1 cellular context compared by ENCODE assay signal in the genomic region with DNA sequence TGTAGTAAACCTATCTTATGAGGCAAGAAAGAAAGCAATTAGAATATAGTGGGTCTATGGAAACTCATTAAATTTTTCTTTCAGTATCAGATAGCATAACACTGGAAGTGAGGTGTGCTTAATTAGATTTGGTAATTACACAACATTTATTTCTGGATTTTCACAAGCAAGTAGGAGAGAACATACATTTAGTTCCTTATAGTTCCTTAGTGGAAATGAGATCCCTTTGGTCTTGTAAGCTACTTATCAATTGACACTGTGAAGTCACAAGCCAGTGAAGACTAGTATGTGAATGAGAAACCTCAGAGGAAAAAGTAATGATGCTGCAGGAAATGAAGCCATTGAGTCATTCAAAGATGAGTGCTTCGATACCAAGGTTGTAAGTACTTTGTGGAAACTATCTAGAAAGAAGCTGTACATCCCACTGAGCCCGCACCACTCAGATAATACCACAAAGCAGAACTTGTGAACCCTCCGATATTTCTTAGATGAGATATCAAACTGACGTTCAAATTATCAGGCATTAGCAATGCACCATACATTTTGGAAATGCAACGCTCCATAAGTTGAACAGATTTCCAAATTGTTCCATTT.
TF ChIP-seq lines count a peak whose summit lies in the region.

No MANE protein-coding gene starts in this region.

TF ChIP-seq in GM12878, 131 proteins besides CTCF, POLR2A, EP300 and RAD21:
- TF ChIP-seq RUNX3 (IDR thresholded peaks at IDR 0.05; ENCODE audit: low read length) (peak; percentile 54; the same call in 1 of the 2 replicates), MTA2 (IDR thresholded peaks at IDR 0.05; ENCODE audit: low read depth) (peak; percentile 93), IKZF2 (IDR thresholded peaks at IDR 0.05) (peak; percentile 29 to 31; a peak in 3 of 4 replicates), RELB (IDR thresholded peaks at IDR 0.05; ENCODE audit: low read depth) (0 out of 2 replicates have a peak, but pooled peaks have one; percentile 21), SPI1 (IDR thresholded peaks at IDR 0.05; ENCODE audit: borderline replicate concordance, insufficient read depth, low read depth, low read length) (no peak), CREM (IDR thresholded peaks at IDR 0.05; ENCODE audit: low read depth) (0 out of 2 replicates have a peak, but pooled peaks have one; percentile 8), CHD1 (IDR thresholded peaks at IDR 0.05; ENCODE audit: low read depth, low read length) (no peak), CHD4 (IDR thresholded peaks at IDR 0.05) (no peak), ZNF24 (IDR thresholded peaks at IDR 0.05) (peak; percentile 46; the same call in 1 of the 2 replicates)
